In genomic region chr16:67807148-67807682, GRCh38 we compare ENCODE assay signal across 8 cellular contexts. TPM values are rescaled to one million over a fixed set of nuclear protein-coding genes. Genes with fewer than 3 reads are reported as not detected.
DNase-seq lines count a peak whose midpoint lies in the region; ATAC-seq and TF ChIP-seq lines count a peak whose summit lies in the region.

No MANE protein-coding gene starts in this region.

- H3K9me3 ChIP-seq in SJCRH30 (replicated peaks) = no peaks in the 10 kb centered on the region

- no peaks in the 10 kb centered on the region for H3K4me1 ChIP-seq in SJCRH30

- DNase-seq in SJCRH30 = no peak
- DNase-seq in fibroblast of mammary gland (ENCODE audit: low read depth) = no peak
- DNase-seq in skeletal muscle cell (ENCODE audit: low read depth) = no peak
- DNase-seq in NCI-H2196 treated with DMSO at 0.1 percent for 48 hours (lab: John Stamatoyannopoulos, UW; ENCODE audit: unreplicated experiment) = no peak
- no peak for DNase-seq in NCI-H2107 treated with DMSO at 0.1 percent for 48 hours (lab: John Stamatoyannopoulos, UW; ENCODE audit: unreplicated experiment)
- DNase-seq in DMS153 (lab: John Stamatoyannopoulos, UW) = no peak

- no peaks in the 10 kb centered on the region for H3K27me3 ChIP-seq in SJCRH30

- no peak for TF ChIP-seq CTCF in fibroblast of mammary gland (conservative IDR thresholded peaks at IDR 0.05; ENCODE audit: control insufficient read depth, insufficient read depth, low read depth, low read length)

- no peaks in the 10 kb centered on the region; the same call in 1 of the 2 replicates for H3K36me3 ChIP-seq in SJCRH30

- H3K4me3 ChIP-seq in SJCRH30 = peak overlapping the region; percentile 75
- H3K4me3 ChIP-seq in fibroblast of mammary gland (ENCODE audit: control insufficient read depth, low read depth, low read length) = peak overlapping the region; percentile 94
- H3K4me3 ChIP-seq in skeletal muscle cell (ENCODE audit: low read depth, low read length) = peak overlapping the region; percentile 99

- ATAC-seq in GM18517 (IDR thresholded peaks at IDR 0.05; ENCODE audit: unreplicated experiment) = peak; percentile 4
- no peak for ATAC-seq in HG03039 (IDR thresholded peaks at IDR 0.05; ENCODE audit: unreplicated experiment)

- H3K27ac ChIP-seq in SJCRH30 = no peak overlapping the region; the same call in 1 of the 2 replicates

RNA-seq across cellular contexts. Expression of gene TSNAXIP1, which starts 0.5 kb away (rescaled TPM):
- total RNA-seq in SJCRH30 (2014; rRNA removed; shearing (Covaris generic)) = 0.33 and 0.49 TPM in 2 replicates

RNA-seq across cellular contexts. Expression of gene RANBP10, which starts 0.9 kb away (rescaled TPM):
- 3.9 and 4.9 TPM in 2 replicates for total RNA-seq in SJCRH30 (2014; rRNA removed; shearing (Covaris generic))

RNA-seq across cellular contexts. Expression of gene THAP11, which starts 34.9 kb away (rescaled TPM):
- total RNA-seq in SJCRH30 (2014; rRNA removed; shearing (Covaris generic)) = 24.8 and 27.1 TPM in 2 replicates

RNA-seq across cellular contexts. Expression of gene NUTF2, which starts 39.5 kb away (rescaled TPM):
- 164 and 177 TPM in 2 replicates for total RNA-seq in SJCRH30 (2014; rRNA removed; shearing (Covaris generic))

RNA-seq across cellular contexts. Expression of gene CENPT, which starts 40.3 kb away (rescaled TPM):
- 15.4 and 18.8 TPM in 2 replicates for total RNA-seq in SJCRH30 (2014; rRNA removed; shearing (Covaris generic))
